6 cellular contexts compared by ENCODE assay signal in the genomic region with DNA sequence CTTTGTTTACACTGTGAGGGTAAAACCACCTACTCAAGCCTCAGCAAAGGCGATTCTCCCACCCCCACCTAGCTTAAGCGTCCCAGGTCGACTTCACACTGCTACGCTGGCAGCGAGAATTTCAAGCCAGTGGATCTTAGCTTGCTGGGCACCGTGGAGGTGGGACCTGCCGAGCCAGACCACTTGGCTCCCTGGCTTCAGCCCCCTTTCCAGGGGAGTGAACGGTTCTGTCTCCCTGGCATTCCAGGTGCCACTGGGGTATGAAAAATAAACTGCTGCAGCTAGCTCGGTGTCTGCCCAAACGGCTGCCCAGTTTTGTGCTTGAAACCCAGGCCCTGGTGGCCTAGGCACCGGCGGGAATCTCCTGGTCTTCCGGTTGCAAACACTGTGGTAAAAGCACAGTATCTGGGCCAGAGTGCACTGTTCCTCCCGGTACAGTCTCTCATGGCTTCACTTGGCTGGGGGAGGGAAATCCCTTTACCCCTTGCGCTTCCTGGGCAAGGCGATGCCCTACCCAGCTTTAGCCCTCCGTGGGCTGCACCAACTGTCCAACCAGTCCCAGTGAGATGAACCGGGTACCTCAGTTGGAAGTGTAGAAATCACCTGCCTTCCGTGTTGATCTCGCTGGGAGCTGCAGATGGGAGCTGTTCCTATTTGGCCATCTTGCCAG.
A peak's percentile ranks its signal among the peaks of the same experiment; 100 is the strongest.
DNase-seq lines count a peak whose midpoint lies in the region; ATAC-seq and TF ChIP-seq lines count a peak whose summit lies in the region.
"Not testable (repeated sequence)": the region's sequence is repeated elsewhere in the genome, so short reads cannot be mapped to it uniquely, and the experiment has no call there.

No MANE protein-coding gene starts in this region.

- not testable (repeated sequence) for DNase-seq in GM23338 (ENCODE audit: low spot score); naive B cell
- DNase-seq in cerebellar cortex (ENCODE audit: low spot score), result peak; percentile 76

- not testable (repeated sequence) for H3K4me3 ChIP-seq in BLaER1 treated with 17β-estradiol and CSF1 and Interleukin-3, amounts not matched to agents 10 nM and 100 nM; GM23338
- peak overlapping the region; percentile 47 for H3K4me3 ChIP-seq in OCI-LY1 (ENCODE audit: low read depth, low read length, poor library complexity, severe bottlenecking)

- H3K27ac Mint-ChIP-seq in GM23338, result not testable (repeated sequence)
- peak overlapping the region in 4 of 6 donors; percentile 27 to 69 (median 62) for H3K27ac Mint-ChIP-seq in naive B cell
- H3K27ac Mint-ChIP-seq in stimulated activated memory B cell treated with anti-CD40 and anti-IgM and Interleukin-4, amounts not matched to agents 10 μg/mL and 1 μg/mL and 100 μg/mL, for 72 hours, result peak overlapping the region; percentile 92

- not testable (repeated sequence) for H3K27me3 ChIP-seq in BLaER1 treated with 17β-estradiol and CSF1 and Interleukin-3, amounts not matched to agents 10 nM and 100 nM; GM23338 (ENCODE audit: insufficient read depth); OCI-LY1 (ENCODE audit: insufficient read depth, low read length)

- peak; percentile 34; the same call in 1 of the 3 replicates for ATAC-seq in GM23338
- not testable (repeated sequence) for ATAC-seq in naive B cell (ENCODE audit: low read depth in 2 of 2); stimulated activated memory B cell treated with anti-CD40 and anti-IgM and Interleukin-4, amounts not matched to agents 10 μg/mL and 1 μg/mL and 100 μg/mL, for 72 hours

- not testable (repeated sequence) for H3K9me2 ChIP-seq in GM23338 (ENCODE audit: insufficient read depth); OCI-LY1 (ENCODE audit: low read depth, low read length)

- peak overlapping the region; percentile 50 to 84 (median 73) for H3K4me2 ChIP-seq in BLaER1 treated with 17β-estradiol and CSF1 and Interleukin-3, amounts not matched to agents 10 nM and 100 nM
- H3K4me2 ChIP-seq in GM23338, result not testable (repeated sequence)
- H3K4me2 ChIP-seq in OCI-LY1 (ENCODE audit: low read length), result peak overlapping the region; percentile 67

- H3F3A ChIP-seq in GM23338 (replicated peaks; ENCODE audit: low read depth); OCI-LY1 (ENCODE audit: insufficient read depth, low read length): not testable (repeated sequence)

- H3K79me2 ChIP-seq in GM23338 (replicated peaks; ENCODE audit: insufficient read depth) (peaks cover 29% of the 10 kb centered on the region), OCI-LY1 (ENCODE audit: insufficient read depth, low read length) (peaks cover 65% of the 10 kb centered on the region)

- peaks cover 9 to 66% (median 40%) of the 10 kb centered on the region in 11 experiments; a peak in 20 of 22 replicates for H3K36me3 ChIP-seq in BLaER1 treated with 17β-estradiol and CSF1 and Interleukin-3, amounts not matched to agents 10 nM and 100 nM
- not testable (repeated sequence) for H3K36me3 ChIP-seq in GM23338 (ENCODE audit: insufficient read depth)
- peaks cover 79% of the 10 kb centered on the region for H3K36me3 ChIP-seq in OCI-LY1 (ENCODE audit: insufficient read depth, low read length)

- H3K9me3 ChIP-seq in BLaER1 treated with 17β-estradiol and CSF1 and Interleukin-3, amounts not matched to agents 10 nM and 100 nM (replicated peaks in 1 of 11), result peaks cover 42 to 51% (median 49%) of the 10 kb centered on the region in 11 experiments
- not testable (repeated sequence) for H3K9me3 ChIP-seq in OCI-LY1 (ENCODE audit: low read length)

- H3K27me3 Mint-ChIP-seq in GM23338 (ENCODE audit: insufficient read depth, low read depth, poor library complexity); naive B cell; stimulated activated memory B cell treated with anti-CD40 and anti-IgM and Interleukin-4, amounts not matched to agents 10 μg/mL and 1 μg/mL and 100 μg/mL, for 72 hours: not testable (repeated sequence)

- peaks cover 26 to 48% (median 31%) of the 10 kb centered on the region in 10 experiments for H3K4me1 ChIP-seq in BLaER1 treated with 17β-estradiol and CSF1 and Interleukin-3, amounts not matched to agents 10 nM and 100 nM
- H3K4me1 ChIP-seq in GM23338 (ENCODE audit: insufficient read depth), result not testable (repeated sequence)
- H3K4me1 ChIP-seq in OCI-LY1 (ENCODE audit: insufficient read depth, low read length, severe bottlenecking), result peaks cover 66% of the 10 kb centered on the region

- H3K4me3 Mint-ChIP-seq in GM23338; stimulated activated memory B cell treated with anti-CD40 and anti-IgM and Interleukin-4, amounts not matched to agents 10 μg/mL and 1 μg/mL and 100 μg/mL, for 72 hours: not testable (repeated sequence)
- peak overlapping the region in 1 of 8 donors; percentile 29 for H3K4me3 Mint-ChIP-seq in naive B cell

- H3K9ac ChIP-seq in BLaER1 treated with 17β-estradiol and CSF1 and Interleukin-3, amounts not matched to agents 10 nM and 100 nM, result peak overlapping the region in 1 of 11 experiments; percentile 18; a peak in 1 of 22 replicates
- H3K9ac ChIP-seq in OCI-LY1 (ENCODE audit: low read length), result peak overlapping the region; percentile 67

- H3K9me3 Mint-ChIP-seq in GM23338 (peaks cover 28% of the 10 kb centered on the region), naive B cell (peaks cover 16 to 48% (median 38%) of the 10 kb centered on the region in 7 donors)
- peaks cover 20% of the 10 kb centered on the region for H3K9me3 Mint-ChIP-seq in stimulated activated memory B cell treated with anti-CD40 and anti-IgM and Interleukin-4, amounts not matched to agents 10 μg/mL and 1 μg/mL and 100 μg/mL, for 72 hours

- H3K4me1 Mint-ChIP-seq in GM23338, result not testable (repeated sequence)
- H3K4me1 Mint-ChIP-seq in naive B cell, result peaks cover 54 to 87% (median 71%) of the 10 kb centered on the region in 3 donors
- peaks cover 73% of the 10 kb centered on the region for H3K4me1 Mint-ChIP-seq in stimulated activated memory B cell treated with anti-CD40 and anti-IgM and Interleukin-4, amounts not matched to agents 10 μg/mL and 1 μg/mL and 100 μg/mL, for 72 hours

- not testable (repeated sequence) for TF ChIP-seq CTCF in GM23338 (conservative IDR thresholded peaks at IDR 0.05; ENCODE audit: low read depth in 2 of 2); OCI-LY1 (IDR thresholded peaks at IDR 0.05; ENCODE audit: low read length)

- not testable (repeated sequence) for H2AFZ ChIP-seq in GM23338; OCI-LY1 (ENCODE audit: low read length)

- not testable (repeated sequence) for H4K20me1 ChIP-seq in BLaER1 treated with 17β-estradiol and CSF1 and Interleukin-3, amounts not matched to agents 10 nM and 100 nM; GM23338 (replicated peaks; ENCODE audit: insufficient read depth); OCI-LY1 (ENCODE audit: insufficient read depth, low read length)

- H3K27ac ChIP-seq in BLaER1 treated with 17β-estradiol and CSF1 and Interleukin-3, amounts not matched to agents 10 nM and 100 nM, result peak overlapping the region in 8 of 11 experiments; percentile 9 to 62 (median 52); a peak in 11 of 22 replicates
- H3K27ac ChIP-seq in GM23338 (ENCODE audit: low read depth), result not testable (repeated sequence)
- H3K27ac ChIP-seq in OCI-LY1 (ENCODE audit: low read depth, low read length, poor library complexity, severe bottlenecking), result peak overlapping the region; percentile 94

- peaks cover 42% of the 10 kb centered on the region for H3K36me3 Mint-ChIP-seq in GM23338 (ENCODE audit: low read depth)
- peaks cover 36 to 40% of the 10 kb centered on the region in 2 donors for H3K36me3 Mint-ChIP-seq in naive B cell
- H3K36me3 Mint-ChIP-seq in stimulated activated memory B cell treated with anti-CD40 and anti-IgM and Interleukin-4, amounts not matched to agents 10 μg/mL and 1 μg/mL and 100 μg/mL, for 72 hours, result peaks cover 67% of the 10 kb centered on the region
